Comparison of ENCODE assay signal across 15 cellular contexts in genomic region chr4:79050521-79050880, GRCh38.
DNase-seq lines count a peak whose midpoint lies in the region; ATAC-seq and TF ChIP-seq lines count a peak whose summit lies in the region.
"Had no signal": no experiment of that assay in that cellular context is flagged by ENCODE, and none has a peak within 500 bp of the region (broad histone marks: within the 10 kb centered on the region; RNA-seq: fewer than 3 reads in every experiment).

No MANE protein-coding gene starts in this region.

- no peak overlapping the region for H3K14ac ChIP-seq in neuronal stem cell (ENCODE audit: low read length)

- H3K36me3 ChIP-seq in neuronal stem cell (replicated peaks in 1 of 2; ENCODE audit: control insufficient read depth in 2 of 2, insufficient read depth in 2 of 2, low read length in 2 of 2), result no peaks in the 10 kb centered on the region
- H3K36me3 ChIP-seq: BE2C, gastrocnemius medialis, tibial artery had no signal

- no peak overlapping the region for H2BK15ac ChIP-seq in neuronal stem cell (ENCODE audit: low read length)

- H2AK5ac ChIP-seq in neuronal stem cell (ENCODE audit: low read depth, low read length), result no peak overlapping the region

- peaks cover 2% of the 10 kb centered on the region for H3K27me3 Mint-ChIP-seq in activated T-helper 1 cell treated with anti-CD3 and anti-CD28 coated beads, Interleukin-12 subunit alpha, Interleukin-12 subunit beta, Interleukin-2, Interleukin-4 antibody, amounts not matched to agents 30 ng/mL and 10 ng/mL and 1 ng/mL, durations not matched to agents 14 hours and 24 hours and 36 hours (ENCODE audit: insufficient read depth)
- H3K27me3 Mint-ChIP-seq: IgD-negative memory B cell had no signal

- TF ChIP-seq CTCF in VCaP (conservative IDR thresholded peaks at IDR 0.05), result no peak

- H3K9me3 Mint-ChIP-seq in activated T-helper 1 cell treated with anti-CD3 and anti-CD28 coated beads, Interleukin-12 subunit alpha, Interleukin-12 subunit beta, Interleukin-2, Interleukin-4 antibody, amounts not matched to agents 30 ng/mL and 10 ng/mL and 1 ng/mL, durations not matched to agents 14 hours and 24 hours and 36 hours, result no peaks in the 10 kb centered on the region
- H3K9me3 Mint-ChIP-seq: T-helper 1 cell treated with Interleukin-12 subunit alpha and Interleukin-12 subunit beta and Interleukin-4 antibody, amounts not matched to agents 30 μg/mL and 1 μg/mL, for 36 hours had no signal

- H2BK120ac ChIP-seq in neuronal stem cell (ENCODE audit: low read depth, low read length), result no peak overlapping the region

- peaks cover 0 to 2% of the 10 kb centered on the region in 2 donors for H3K9me3 ChIP-seq in neuronal stem cell (replicated peaks in 1 of 2; ENCODE audit: control insufficient read depth in 2 of 2, insufficient read depth in 1 of 2, low read depth in 1 of 2, low read length in 2 of 2)
- H3K9me3 ChIP-seq: BE2C, gastrocnemius medialis, tibial artery had no signal

- H3K4me2 ChIP-seq in neuronal stem cell (ENCODE audit: insufficient read depth, low read length, poor library complexity, severe bottlenecking), result no peak overlapping the region

- intact Hi-C loops in activated T-helper 1 cell treated with anti-CD3 and anti-CD28 coated beads, Interleukin-12 subunit alpha, Interleukin-12 subunit beta, Interleukin-2, Interleukin-4 antibody, amounts not matched to agents 30 ng/mL and 10 ng/mL and 1 ng/mL, durations not matched to agents 14 hours and 24 hours and 36 hours (cut with micrococcal nuclease), result no loop called here
- intact Hi-C loops in left ventricle myocardium superior (cut with micrococcal nuclease), result no loop called here

- no peaks in the 10 kb centered on the region for H3K36me3 Mint-ChIP-seq in activated T-helper 1 cell treated with anti-CD3 and anti-CD28 coated beads, Interleukin-12 subunit alpha, Interleukin-12 subunit beta, Interleukin-2, Interleukin-4 antibody, amounts not matched to agents 30 ng/mL and 10 ng/mL and 1 ng/mL, durations not matched to agents 14 hours and 24 hours and 36 hours (ENCODE audit: low read depth)
- H3K36me3 Mint-ChIP-seq: IgD-negative memory B cell had no signal

- peak overlapping the region; percentile 54 for H2AFZ ChIP-seq in neuronal stem cell (ENCODE audit: low read length)
- H2AFZ ChIP-seq: parathyroid adenoma had no signal

- no peak overlapping the region for H3K4me3 ChIP-seq in neuronal stem cell (ENCODE audit: low read length in 2 of 2)
- H3K4me3 ChIP-seq: gastrocnemius medialis, tibial artery had no signal

- H3K23ac ChIP-seq in neuronal stem cell (ENCODE audit: low read depth, low read length, poor library complexity), result no peak overlapping the region

- H3K27me3 ChIP-seq in neuronal stem cell (ENCODE audit: control insufficient read depth in 3 of 3, insufficient read depth in 3 of 3, low read depth in 1 of 3, low read length in 3 of 3), result no peaks in the 10 kb centered on the region
- H3K27me3 ChIP-seq: BE2C, gastrocnemius medialis, tibial artery had no signal

- ATAC-seq in left ventricle myocardium superior, result no peak
- ATAC-seq: gastrocnemius medialis had no signal

- H3K27ac Mint-ChIP-seq in activated T-helper 1 cell treated with anti-CD3 and anti-CD28 coated beads, Interleukin-12 subunit alpha, Interleukin-12 subunit beta, Interleukin-2, Interleukin-4 antibody, amounts not matched to agents 30 ng/mL and 10 ng/mL and 1 ng/mL, durations not matched to agents 14 hours and 24 hours and 36 hours, result no peak overlapping the region
- H3K27ac Mint-ChIP-seq: IgD-negative memory B cell; T-helper 1 cell treated with Interleukin-12 subunit alpha and Interleukin-12 subunit beta and Interleukin-4 antibody, amounts not matched to agents 30 μg/mL and 1 μg/mL, for 36 hours had no signal

- no peak overlapping the region for H3K4me3 Mint-ChIP-seq in activated T-helper 1 cell treated with anti-CD3 and anti-CD28 coated beads, Interleukin-12 subunit alpha, Interleukin-12 subunit beta, Interleukin-2, Interleukin-4 antibody, amounts not matched to agents 30 ng/mL and 10 ng/mL and 1 ng/mL, durations not matched to agents 14 hours and 24 hours and 36 hours
- H3K4me3 Mint-ChIP-seq: IgD-negative memory B cell; T-helper 1 cell treated with Interleukin-12 subunit alpha and Interleukin-12 subunit beta and Interleukin-4 antibody, amounts not matched to agents 30 μg/mL and 1 μg/mL, for 36 hours had no signal

- no peaks in the 10 kb centered on the region for H3K4me1 Mint-ChIP-seq in activated T-helper 1 cell treated with anti-CD3 and anti-CD28 coated beads, Interleukin-12 subunit alpha, Interleukin-12 subunit beta, Interleukin-2, Interleukin-4 antibody, amounts not matched to agents 30 ng/mL and 10 ng/mL and 1 ng/mL, durations not matched to agents 14 hours and 24 hours and 36 hours (ENCODE audit: low read depth)
- H3K4me1 Mint-ChIP-seq: IgD-negative memory B cell had no signal

- peak; percentile 82 for DNase-seq in DMS153 (lab: John Stamatoyannopoulos, UW)
- DNase-seq in NCI-H2081 (lab: John Stamatoyannopoulos, UW), result peak; percentile 72 to 93
- DNase-seq in neuronal stem cell (ENCODE audit: low spot score), result no peak
- DNase-seq in activated T-helper 1 cell treated with anti-CD3 and anti-CD28 coated beads, Interleukin-12 subunit alpha, Interleukin-12 subunit beta, Interleukin-2, Interleukin-4 antibody, amounts not matched to agents 30 ng/mL and 10 ng/mL and 1 ng/mL, durations not matched to agents 14 hours and 24 hours and 36 hours (ENCODE audit: low spot score), result no peak
- no peak for DNase-seq in activated gamma-delta T cell (lab: John Stamatoyannopoulos, UW)
- no peak for DNase-seq in left ventricle myocardium superior
- DNase-seq in stimulated activated CD4-positive, alpha-beta T cell treated with anti-CD3 and anti-CD28 coated beads, Interleukin-4, amount 100 ng/mL, for 4 hours, result no peak
- DNase-seq: BE2C, gastrocnemius medialis, HCEC 1CT, tibial artery had no signal

- H4K8ac ChIP-seq in neuronal stem cell (ENCODE audit: low read depth, low read length), result no peak overlapping the region

- no peak overlapping the region for H2BK12ac ChIP-seq in neuronal stem cell (ENCODE audit: low read length)

- H4K91ac ChIP-seq in neuronal stem cell (ENCODE audit: low read depth, low read length, poor library complexity), result no peak overlapping the region

- H3K27ac ChIP-seq in VCaP, result peak overlapping the region; percentile 57
- no peak overlapping the region for H3K27ac ChIP-seq in neuronal stem cell (replicated peaks; ENCODE audit: low read length)
- H3K27ac ChIP-seq: gastrocnemius medialis, parathyroid adenoma, tibial artery had no signal

- H3K9ac ChIP-seq in neuronal stem cell (ENCODE audit: low read depth, low read length, poor library complexity), result no peak overlapping the region
- H3K9ac ChIP-seq: parathyroid adenoma had no signal

- no peaks in the 10 kb centered on the region for H3K79me1 ChIP-seq in neuronal stem cell (ENCODE audit: low read depth, low read length)

- no CpG with 5 or more reads among the region's 6 CpGs for WGBS in neuronal stem cell (ENCODE audit: extremely low coverage in 2 of 2, insufficient read length in 2 of 2, insufficient replicate concordance in 1 of 2), 2 donors

- no peak overlapping the region for H3K18ac ChIP-seq in neuronal stem cell (ENCODE audit: low read length)

- peaks cover 4 to 7% of the 10 kb centered on the region in 2 donors for H3K4me1 ChIP-seq in neuronal stem cell (ENCODE audit: control insufficient read depth in 2 of 2, insufficient read depth in 1 of 2, low read depth in 1 of 2, low read length in 2 of 2)
- H3K4me1 ChIP-seq: BE2C, parathyroid adenoma had no signal

- H3K4ac ChIP-seq in neuronal stem cell (ENCODE audit: low read length), result no peak overlapping the region

- no peak overlapping the region for H2BK5ac ChIP-seq in neuronal stem cell (ENCODE audit: low read length)

Comparison
In these comparisons a context has a peak if more than half of its experiments do, and no peak if none do; other contexts are left out.
1. DNase-seq: peak in DMS153 (single experiment) and NCI-H2081 (2 of 2); none in neuronal stem cell (single experiment), activated T-helper 1 cell treated with anti-CD3 and anti-CD28 coated beads, Interleukin-12 subunit alpha, Interleukin-12 subunit beta, Interleukin-2, Interleukin-4 antibody, amounts not matched to agents 30 ng/mL and 10 ng/mL and 1 ng/mL, durations not matched to agents 14 hours and 24 hours and 36 hours (single experiment), activated gamma-delta T cell (single experiment), left ventricle myocardium superior (single experiment) and stimulated activated CD4-positive, alpha-beta T cell treated with anti-CD3 and anti-CD28 coated beads, Interleukin-4, amount 100 ng/mL, for 4 hours (0 of 2).